10 cellular contexts compared by ENCODE assay signal in the genomic region with DNA sequence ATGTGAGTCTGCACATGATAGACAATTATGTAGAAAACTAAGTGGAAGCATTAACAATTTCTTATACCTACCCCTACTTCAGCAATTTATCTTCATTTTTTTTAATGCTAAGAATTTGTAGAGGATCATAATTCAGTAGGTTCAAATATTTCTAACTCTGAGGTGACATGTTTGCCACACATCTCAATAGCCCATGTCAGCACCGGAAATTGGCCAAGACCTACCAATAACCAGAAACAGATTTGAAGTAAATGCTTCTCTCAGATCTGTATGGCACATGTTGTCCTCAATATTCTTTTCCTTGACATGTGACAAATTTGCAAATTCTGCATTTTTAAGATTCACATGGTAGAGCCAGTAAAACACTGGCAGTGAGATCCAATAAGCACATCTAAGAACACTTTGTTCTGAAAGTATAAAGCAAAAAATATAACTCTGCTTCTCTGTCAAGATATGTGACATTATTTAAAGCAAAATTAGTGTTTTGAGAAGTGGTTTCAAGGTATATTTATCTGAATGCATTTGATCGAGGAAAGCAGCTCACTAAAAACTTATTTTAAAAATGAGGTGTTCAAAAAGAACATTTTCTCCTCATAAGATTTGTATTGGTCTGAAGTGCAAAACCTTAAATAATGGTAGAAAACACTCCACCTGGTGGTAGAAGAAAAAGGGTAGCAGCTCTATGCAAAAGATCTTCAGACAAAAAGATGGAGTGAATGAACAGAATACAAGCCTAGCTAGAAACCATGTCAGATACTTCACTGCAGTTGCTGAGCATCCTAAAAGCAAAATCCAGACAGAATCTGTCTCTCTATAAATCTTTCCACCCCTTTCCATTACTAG.
DNase-seq lines count a peak whose midpoint lies in the region; ATAC-seq and TF ChIP-seq lines count a peak whose summit lies in the region.
"Had no signal": no experiment of that assay in that cellular context is flagged by ENCODE, and none has a peak within 500 bp of the region (broad histone marks: within the 10 kb centered on the region; RNA-seq: fewer than 3 reads in every experiment).

No MANE protein-coding gene starts in this region.

- ATAC-seq in GM19452 (IDR thresholded peaks at IDR 0.05; ENCODE audit: unreplicated experiment): no peak

- peak overlapping the region; percentile 94 for H3K27ac ChIP-seq in SK-N-MC

- DNase-seq in GM10248 (ENCODE audit: extremely low spot score) (no peak), HFFc6 (peak; percentile 47), SK-N-MC (ENCODE audit: low read depth, low spot score) (peak; percentile 85), left kidney (ENCODE audit: low read depth, low spot score) (peak; percentile 50), GF-D8 (lab: John Stamatoyannopoulos, UW) (no peak)
- DNase-seq in activated CD4-positive, alpha-beta T cell treated with anti-CD3 and anti-CD28 coated beads, Interleukin-2, amount 50 U/mL, for 1 hour: no peak
- DNase-seq in activated naive CD4-positive, alpha-beta T cell treated with anti-CD3 and anti-CD28 coated beads, Interleukin-2, amount 10 ng/mL, durations not matched to agents 7 days and 5 days: no peak
- DNase-seq: foreskin melanocyte, T1000 had no signal

- CTCF ChIA-PET in GM10248 (lab: Yijun Ruan, JAX): interaction anchor here (0.8 to 2.1 kb wide), 4 partner anchors 10 to 1632 kb away, joined by 3 to 12 read pairs (median 4); no protein-coding TSS in a partner anchor
- CTCF ChIA-PET in activated naive CD4-positive, alpha-beta T cell treated with anti-CD3 and anti-CD28 coated beads, Interleukin-2, amount 10 ng/mL, durations not matched to agents 7 days and 5 days (lab: Charles Lee): no interaction called here

- H3K36me3 ChIP-seq in SK-N-MC (ENCODE audit: insufficient read depth, low read length): no peaks in the 10 kb centered on the region

- H3K4me3 Mint-ChIP-seq in HFFc6: no peak overlapping the region
- H3K4me3 Mint-ChIP-seq in activated naive CD4-positive, alpha-beta T cell treated with anti-CD3 and anti-CD28 coated beads, Interleukin-2, amount 10 ng/mL, durations not matched to agents 7 days and 5 days: no peak overlapping the region

- H3K9ac ChIP-seq in SK-N-MC (ENCODE audit: insufficient read length): peak overlapping the region; percentile 45

- H3K27ac Mint-ChIP-seq in HFFc6: no peak overlapping the region
- H3K27ac Mint-ChIP-seq in activated naive CD4-positive, alpha-beta T cell treated with anti-CD3 and anti-CD28 coated beads, Interleukin-2, amount 10 ng/mL, durations not matched to agents 7 days and 5 days: no peak overlapping the region

- H3K9me3 ChIP-seq in SK-N-MC (ENCODE audit: low read depth, low read length): no peaks in the 10 kb centered on the region

- H3K9me3 Mint-ChIP-seq in HFFc6: no peaks in the 10 kb centered on the region; the same call in 1 of the 2 replicates
- H3K9me3 Mint-ChIP-seq in activated naive CD4-positive, alpha-beta T cell treated with anti-CD3 and anti-CD28 coated beads, Interleukin-2, amount 10 ng/mL, durations not matched to agents 7 days and 5 days: peaks cover 2% of the 10 kb centered on the region

- POLR2A ChIA-PET in GM10248 (lab: Yijun Ruan, JAX): no interaction called here

- H3K4me3 ChIP-seq in SK-N-MC: peak overlapping the region; percentile 63

- H3K4me1 Mint-ChIP-seq in HFFc6 (ENCODE audit: low read depth): peaks cover 45% of the 10 kb centered on the region
- no peaks in the 10 kb centered on the region for H3K4me1 Mint-ChIP-seq in activated naive CD4-positive, alpha-beta T cell treated with anti-CD3 and anti-CD28 coated beads, Interleukin-2, amount 10 ng/mL, durations not matched to agents 7 days and 5 days

- TF ChIP-seq CTCF in GM10248 (IDR thresholded peaks at IDR 0.05; ENCODE audit: control extremely low read depth, extremely low read depth, low read depth, missing control alignments): peak; percentile 48
- TF ChIP-seq CTCF in HFFc6 (IDR thresholded peaks at IDR 0.05): peak; percentile 88

- H3K27me3 Mint-ChIP-seq in HFFc6 (ENCODE audit: insufficient read depth): no peaks in the 10 kb centered on the region
- H3K27me3 Mint-ChIP-seq in activated naive CD4-positive, alpha-beta T cell treated with anti-CD3 and anti-CD28 coated beads, Interleukin-2, amount 10 ng/mL, durations not matched to agents 7 days and 5 days: no peaks in the 10 kb centered on the region

- peaks cover 9% of the 10 kb centered on the region for H3K36me3 Mint-ChIP-seq in HFFc6 (ENCODE audit: low read depth)
- H3K36me3 Mint-ChIP-seq in activated naive CD4-positive, alpha-beta T cell treated with anti-CD3 and anti-CD28 coated beads, Interleukin-2, amount 10 ng/mL, durations not matched to agents 7 days and 5 days: no peaks in the 10 kb centered on the region

Comparison
In these comparisons a context has a peak if more than half of its experiments do, and no peak if none do; other contexts are left out.
1. DNase-seq: peak in HFFc6 (single experiment), SK-N-MC (single experiment) and left kidney (single experiment); none in GM10248 (single experiment), GF-D8 (single experiment), activated CD4-positive, alpha-beta T cell treated with anti-CD3 and anti-CD28 coated beads, Interleukin-2, amount 50 U/mL, for 1 hour (single experiment) and activated naive CD4-positive, alpha-beta T cell treated with anti-CD3 and anti-CD28 coated beads, Interleukin-2, amount 10 ng/mL, durations not matched to agents 7 days and 5 days (single experiment).